Comparison of ENCODE assay signal across 14 cellular contexts in genomic region chr1:36327421-36328087, GRCh38. TPM values are rescaled to one million over a fixed set of nuclear protein-coding genes. Genes with fewer than 3 reads are reported as not detected.
A peak's percentile ranks its signal among the peaks of the same experiment; 100 is the strongest.
DNase-seq lines count a peak whose midpoint lies in the region; ATAC-seq, FAIRE-seq and TF ChIP-seq lines count a peak whose summit lies in the region.
"Had no signal": no experiment of that assay in that cellular context is flagged by ENCODE, and none has a peak within 500 bp of the region (broad histone marks: within the 10 kb centered on the region; RNA-seq: fewer than 3 reads in every experiment).

No MANE protein-coding gene starts in this region.

- TF ChIP-seq CTCF in K562 (IDR thresholded peaks at IDR 0.05 in 2 of 3, conservative IDR thresholded peaks at IDR 0.05 in 1 of 3; ENCODE audit: insufficient read depth in 2 of 3, low read depth in 1 of 3, low read length in 3 of 3) (no peak), kidney (IDR thresholded peaks at IDR 0.05; ENCODE audit: borderline replicate concordance, extremely low read depth, insufficient read depth) (no peak), vagina (IDR thresholded peaks at IDR 0.05) (no peak)

- H3K9me3 ChIP-seq in K562 (replicated peaks; ENCODE audit: control insufficient read depth, insufficient read depth, low read depth, low read length) (no peaks in the 10 kb centered on the region), kidney (ENCODE audit: control insufficient read depth in 1 of 2, low read length in 2 of 2) (no peaks in the 10 kb centered on the region), vagina (no peaks in the 10 kb centered on the region)
- H3K9me3 ChIP-seq: esophagus squamous epithelium had no signal

- no peaks in the 10 kb centered on the region for H4K20me1 ChIP-seq in K562 (replicated peaks; ENCODE audit: control insufficient read depth, insufficient read depth, low read length)

- peaks cover 7% of the 10 kb centered on the region; the same call in 2 of the 3 replicates for H3K79me2 ChIP-seq in K562 (ENCODE audit: control insufficient read depth, insufficient read depth, low read length)

- H3K36me3 ChIP-seq in K562 (ENCODE audit: control insufficient read depth, insufficient read depth, low read length): no peaks in the 10 kb centered on the region
- H3K36me3 ChIP-seq in kidney (ENCODE audit: control insufficient read depth in 1 of 2, insufficient read depth in 2 of 2, low read length in 2 of 2): no peaks in the 10 kb centered on the region
- no peaks in the 10 kb centered on the region for H3K36me3 ChIP-seq in vagina
- H3K36me3 ChIP-seq: esophagus squamous epithelium had no signal

- FAIRE-seq in K562 (lab: Jason Lieb, UNC) (no peak), kidney (lab: Jason Lieb, UNC) (no peak)

- no peak for TF ChIP-seq POLR2A in K562 (conservative IDR thresholded peaks at IDR 0.05)
- TF ChIP-seq POLR2A in vagina (IDR thresholded peaks at IDR 0.05): no peak

- ATAC-seq in K562: no peak

- H3K27ac ChIP-seq in K562 (ENCODE audit: extremely low read depth, low read depth, low read length) (no peak overlapping the region), kidney (ENCODE audit: low read depth in 2 of 2, low read length in 2 of 2) (no peak overlapping the region), vagina (no peak overlapping the region)
- H3K27ac ChIP-seq: esophagus squamous epithelium, KMS-11, PC-9 had no signal

- intact Hi-C loops in K562 (cut with micrococcal nuclease) (loop anchor here (10.0 kb wide), 1 partner anchor 443 kb away; the partner anchor contains the start of gene AGO1), kidney (cut with DNase I) (no loop called here), vagina (cut with DNase I) (no loop called here)

- peaks cover 22 to 42% of the 10 kb centered on the region in 2 experiments for H3K4me1 ChIP-seq in K562 (replicated peaks in 1 of 2; ENCODE audit: control insufficient read depth in 2 of 2, insufficient read depth in 2 of 2, low read length in 2 of 2)
- H3K4me1 ChIP-seq in kidney (ENCODE audit: control insufficient read depth in 1 of 2, insufficient read depth in 1 of 2, low read depth in 1 of 2, low read length in 2 of 2): peaks cover 13 to 15% of the 10 kb centered on the region in 2 donors
- H3K4me1 ChIP-seq in vagina: peaks cover 43% of the 10 kb centered on the region

- H3K9ac ChIP-seq in K562 (ENCODE audit: insufficient read depth in 1 of 2, low read depth in 2 of 2, low read length in 2 of 2): peak overlapping the region in 1 of 2 experiments; percentile 24; a peak in 1 of 4 replicates
- no peak overlapping the region for H3K9ac ChIP-seq in kidney (ENCODE audit: low read length in 2 of 2)
- H3K9ac ChIP-seq: KMS-11 had no signal

- H2AFZ ChIP-seq in K562 (ENCODE audit: low read depth, low read length): no peak overlapping the region
- H2AFZ ChIP-seq: PC-9 had no signal

- H3K9me1 ChIP-seq in K562 (ENCODE audit: control insufficient read depth, insufficient read depth, low read length): no peaks in the 10 kb centered on the region

- WGBS in K562 (ENCODE audit: insufficient coverage, low coverage, missing lambda C conversion rate): 73% methylated on average over 9 of the region's 9 CpGs

- no peak overlapping the region for H3K4me3 ChIP-seq in K562
- H3K4me3 ChIP-seq in kidney (ENCODE audit: low read length in 2 of 2): no peak overlapping the region
- no peak overlapping the region for H3K4me3 ChIP-seq in vagina
- H3K4me3 ChIP-seq: esophagus squamous epithelium, PC-9 had no signal

- H3K27me3 ChIP-seq in K562 (ENCODE audit: control insufficient read depth in 2 of 2, insufficient read depth in 2 of 2, low read length in 2 of 2): no peaks in the 10 kb centered on the region
- no peaks in the 10 kb centered on the region for H3K27me3 ChIP-seq in vagina

- DNase-seq in EL: peak; percentile 70
- DNase-seq in NCI-H2029 (lab: John Stamatoyannopoulos, UW): peak; percentile 34
- DNase-seq in K562 (ENCODE audit: extremely low read depth in 1 of 4, low spot score in 3 of 4): no peak
- peak; percentile 70 for DNase-seq in kidney
- no peak for DNase-seq in kidney glomerular epithelial cell (lab: John Stamatoyannopoulos, UW)
- no peak for DNase-seq in vagina (ENCODE audit: extremely low spot score in 2 of 2)
- no peak for DNase-seq in DMS153 treated with DMSO at 0.1 percent for 48 hours (lab: John Stamatoyannopoulos, UW; ENCODE audit: unreplicated experiment)
- no peak for DNase-seq in stimulated activated CD8-positive, alpha-beta memory T cell treated with anti-CD3 and anti-CD28 coated beads, Interleukin-4, amount 100 ng/mL, for 48 hours
- DNase-seq: activated CD4-positive, alpha-beta T cell treated with anti-CD3 and anti-CD28 coated beads, Interleukin-2, amount 50 U/mL, for 1 hour; CD4-positive, alpha-beta T cell; esophagus squamous epithelium; NCI-H2171 treated with DMSO at 0.1 percent for 48 hours; PC-9 had no signal

- H3K4me2 ChIP-seq in K562 (ENCODE audit: insufficient read depth, low read length): no peak overlapping the region
- H3K4me2 ChIP-seq: KMS-11, PC-9 had no signal

- no peak for TF ChIP-seq EP300 in K562 (IDR thresholded peaks at IDR 0.05; ENCODE audit: low read length)

- TF ChIP-seq RAD21 in K562 (CRISPR knock-in tag; conservative IDR thresholded peaks at IDR 0.05 in 1 of 2, IDR thresholded peaks at IDR 0.05 in 1 of 2): no peak

- POLR2A ChIA-PET in K562 (lab: Yijun Ruan, JAX): interaction anchor here (0.6 to 0.9 kb wide), 3 partner anchors 9 to 476 kb away, joined by 3 to 4 read pairs (median 3); no protein-coding TSS in a partner anchor

- in situ Hi-C loops in K562 (cut with MboI): no loop called here

- BruUV-seq in K562 (replicated peaks; lab: Mats Ljungman, UMichigan): no TSS peak

- CTCF ChIA-PET in K562 (lab: Yijun Ruan, JAX; ENCODE audit: low intra/inter-chr PET ratio): no interaction called here

RNA-seq across cellular contexts. Expression of gene EVA1B, which starts 4.1 kb away (rescaled TPM):
- total RNA-seq in K562 (2011; cell fraction: chromatin; rRNA removed; ENCODE audit: low replicate concordance): 1.1 and 4.4 TPM in 2 replicates
- 19.2 and 19.5 TPM in 2 replicates for total RNA-seq in K562 (2011; cell fraction: nucleolus; rRNA removed)
- 6.2 and 6.6 TPM in 2 replicates for total RNA-seq in K562 (2011; cell fraction: nucleoplasm; rRNA removed)
- total RNA-seq in K562 (2014; rRNA removed) (61.5 and 65.7 TPM in 2 replicates), K562 (2014; rRNA removed; fragmentation: Illumina TruSeq; extraction: Trizol) (0.29 and 0.44 TPM in 2 replicates), K562 (2015; rRNA removed; fragmentation: Illumina TruSeq; extraction: Trizol) (4.6 and 5.9 TPM in 2 replicates), K562 (2021) (27.2 and 27.8 TPM in 2 replicates), kidney (31.8 TPM), vagina (101 TPM)
- polyA plus RNA-seq in K562 (2011; rRNA removed) (2.4 and 5.3 TPM in 2 replicates), K562 (2014; fragmentation: Illumina TruSeq; extraction: Trizol) (0.68 and 2.1 TPM in 2 replicates), K562 (2014; fragmentation: Nextera tagmentation; extraction: Ambion mirVana) (under 1 TPM; 0.08 to 0.13 TPM), K562 (2014; rRNA removed) (39.1 and 41.3 TPM in 2 replicates), kidney (ENCODE audit: insufficient read depth, low read depth, low replicate concordance) (91.8 TPM)
- polyA plus RNA-seq in K562 (2011; cell fraction: cytosol; rRNA removed): 12.0 and 70.7 TPM in 2 replicates
- polyA plus RNA-seq in K562 (2011; cell fraction: nucleus; rRNA removed): 4.3 and 9.6 TPM in 2 replicates
- polyA plus RNA-seq in K562 (2012): 22.6 and 37.3 TPM in 2 replicates
- 0.36 TPM in 1 of 2 replicates, not detected in the other for polyA minus RNA-seq in K562 (2011; rRNA and poly(A)+ RNA removed)
- 6.1 and 7.3 TPM in 2 replicates for polyA minus RNA-seq in K562 (2011; cell fraction: cytosol; rRNA and poly(A)+ RNA removed)
- 2.0 and 2.2 TPM in 2 replicates for polyA minus RNA-seq in K562 (2011; cell fraction: nucleus; rRNA and poly(A)+ RNA removed)

RNA-seq across cellular contexts. Expression of gene SH3D21, which starts 21.4 kb away (rescaled TPM):
- 21.5 and 49.5 TPM in 2 replicates for total RNA-seq in K562 (2011; cell fraction: chromatin; rRNA removed; ENCODE audit: low replicate concordance)
- 24.7 and 26.5 TPM in 2 replicates for total RNA-seq in K562 (2011; cell fraction: nucleolus; rRNA removed)
- 18.4 and 19.1 TPM in 2 replicates for total RNA-seq in K562 (2011; cell fraction: nucleoplasm; rRNA removed)
- total RNA-seq in K562 (2014; rRNA removed) (1.4 and 3.0 TPM in 2 replicates), K562 (2014; rRNA removed; fragmentation: Illumina TruSeq; extraction: Trizol) (0.89 and 1.1 TPM in 2 replicates), K562 (2015; rRNA removed; fragmentation: Illumina TruSeq; extraction: Trizol) (1.7 and 1.8 TPM in 2 replicates), K562 (2021) (3.0 and 4.3 TPM in 2 replicates), kidney (33.4 TPM), vagina (17.2 TPM)
- polyA plus RNA-seq in K562 (2011; rRNA removed) (2.7 and 5.6 TPM in 2 replicates), K562 (2014; fragmentation: Illumina TruSeq; extraction: Trizol) (3.0 and 4.5 TPM in 2 replicates), K562 (2014; fragmentation: Nextera tagmentation; extraction: Ambion mirVana) (under 1 TPM; 0.01 to 0.07 TPM), K562 (2014; rRNA removed) (3.3 and 4.7 TPM in 2 replicates), kidney (ENCODE audit: insufficient read depth, low read depth, low replicate concordance) (5.7 TPM)
- 2.1 and 2.6 TPM in 2 replicates for polyA plus RNA-seq in K562 (2011; cell fraction: cytosol; rRNA removed)
- 26.0 and 26.6 TPM in 2 replicates for polyA plus RNA-seq in K562 (2011; cell fraction: nucleus; rRNA removed)
- 4.1 and 6.9 TPM in 2 replicates for polyA plus RNA-seq in K562 (2012)
- 1.6 and 2.3 TPM in 2 replicates for polyA minus RNA-seq in K562 (2011; rRNA and poly(A)+ RNA removed)
- 1.9 and 2.2 TPM in 2 replicates for polyA minus RNA-seq in K562 (2011; cell fraction: cytosol; rRNA and poly(A)+ RNA removed)
- 8.5 and 15.1 TPM in 2 replicates for polyA minus RNA-seq in K562 (2011; cell fraction: nucleus; rRNA and poly(A)+ RNA removed)

RNA-seq across cellular contexts. Expression of gene STK40, which starts 58.2 kb away (rescaled TPM):
- total RNA-seq in K562 (2011; cell fraction: chromatin; rRNA removed; ENCODE audit: low replicate concordance): 24.8 and 55.6 TPM in 2 replicates
- 29.2 and 31.0 TPM in 2 replicates for total RNA-seq in K562 (2011; cell fraction: nucleolus; rRNA removed)
- 30.9 and 40.1 TPM in 2 replicates for total RNA-seq in K562 (2011; cell fraction: nucleoplasm; rRNA removed)
- total RNA-seq in K562 (2014; rRNA removed) (39.1 and 55.1 TPM in 2 replicates), K562 (2014; rRNA removed; fragmentation: Illumina TruSeq; extraction: Trizol) (18.5 and 22.8 TPM in 2 replicates), K562 (2015; rRNA removed; fragmentation: Illumina TruSeq; extraction: Trizol) (27.1 and 27.6 TPM in 2 replicates), K562 (2021) (90.1 and 94.3 TPM in 2 replicates), kidney (39.2 TPM), vagina (35.4 TPM)
- polyA plus RNA-seq in K562 (2011; rRNA removed) (57.8 and 73.8 TPM in 2 replicates), K562 (2014; fragmentation: Illumina TruSeq; extraction: Trizol) (62.9 and 78.0 TPM in 2 replicates), K562 (2014; fragmentation: Nextera tagmentation; extraction: Ambion mirVana) (1 to 10 TPM in 1 of 2 experiments, under 1 TPM in 1; 0.69 to 1.7 TPM), K562 (2014; rRNA removed) (59.0 and 63.1 TPM in 2 replicates), kidney (ENCODE audit: insufficient read depth, low read depth, low replicate concordance) (30.9 TPM)
- 46.1 and 62.2 TPM in 2 replicates for polyA plus RNA-seq in K562 (2011; cell fraction: cytosol; rRNA removed)
- polyA plus RNA-seq in K562 (2011; cell fraction: nucleus; rRNA removed): 37.6 and 46.3 TPM in 2 replicates
- polyA plus RNA-seq in K562 (2012): 62.9 and 132 TPM in 2 replicates
- polyA minus RNA-seq in K562 (2011; rRNA and poly(A)+ RNA removed): 49.4 and 58.5 TPM in 2 replicates
- polyA minus RNA-seq in K562 (2011; cell fraction: cytosol; rRNA and poly(A)+ RNA removed): 25.9 and 28.4 TPM in 2 replicates
- polyA minus RNA-seq in K562 (2011; cell fraction: nucleus; rRNA and poly(A)+ RNA removed): 9.8 and 13.2 TPM in 2 replicates

Comparison
In these comparisons a context has a peak if more than half of its experiments do, and no peak if none do; other contexts are left out.
1. DNase-seq: peak in EL (single experiment), NCI-H2029 (single experiment) and kidney (single experiment); none in K562 (0 of 4), kidney glomerular epithelial cell (single experiment), vagina (0 of 2), DMS153 treated with DMSO at 0.1 percent for 48 hours (single experiment) and stimulated activated CD8-positive, alpha-beta memory T cell treated with anti-CD3 and anti-CD28 coated beads, Interleukin-4, amount 100 ng/mL, for 48 hours (single experiment).